Comparison of ENCODE assay signal across 9 cellular contexts in genomic region chrX:109485470-109486340, GRCh38. TPM values are rescaled to one million over a fixed set of nuclear protein-coding genes. Genes with fewer than 3 reads are reported as not detected.
DNase-seq lines count a peak whose midpoint lies in the region; ATAC-seq and TF ChIP-seq lines count a peak whose summit lies in the region.
"Had no signal": no experiment of that assay in that cellular context is flagged by ENCODE, and none has a peak within 500 bp of the region (broad histone marks: within the 10 kb centered on the region; RNA-seq: fewer than 3 reads in every experiment).

No MANE protein-coding gene starts in this region.

- no peak overlapping the region for H3K4me3 Mint-ChIP-seq in activated CD4-positive, alpha-beta T cell treated with anti-CD3 and anti-CD28 coated beads, Interleukin-2, amount 10 ng/mL, durations not matched to agents 24 days and 14 days

- peak; percentile 60 for ATAC-seq in HG02981 (IDR thresholded peaks at IDR 0.05; ENCODE audit: unreplicated experiment)
- ATAC-seq in lung (ENCODE audit: insufficient read depth, low FRiP score), result no peak

- no peaks in the 10 kb centered on the region for H3K9me3 ChIP-seq in lung (ENCODE audit: control insufficient read depth in 2 of 2, insufficient read depth in 1 of 2, low read length in 1 of 2)
- H3K9me3 ChIP-seq: BLaER1 had no signal

- peak; percentile 93 for TF ChIP-seq CTCF in lung (IDR thresholded peaks at IDR 0.05; ENCODE audit: control extremely low read depth, extremely low read depth)

- no peaks in the 10 kb centered on the region for H3K36me3 ChIP-seq in lung (ENCODE audit: control insufficient read depth in 2 of 2, insufficient read depth in 2 of 2, low read length in 2 of 2)
- H3K36me3 ChIP-seq: BLaER1 had no signal

- 10 to 11% methylated on average over 9 of the region's 9 CpGs for WGBS in lung, 2 donors

- H3K27ac Mint-ChIP-seq in activated CD4-positive, alpha-beta T cell treated with anti-CD3 and anti-CD28 coated beads, Interleukin-2, amount 10 ng/mL, durations not matched to agents 24 days and 14 days, result no peak overlapping the region

- DNase-seq in NCI-H1436 (lab: John Stamatoyannopoulos, UW) (peak; percentile 45), NCI-H1436 treated with DMSO at 0.1 percent for 48 hours (lab: John Stamatoyannopoulos, UW) (no peak), NCI-H446 treated with DMSO at 0.1 percent for 48 hours (lab: John Stamatoyannopoulos, UW) (peak; percentile 22), dermis microvascular lymphatic vessel endothelial cell (ENCODE audit: low read depth in 2 of 2) (peak; percentile 45 to 66), lung (ENCODE audit: low spot score) (peak; percentile 56)
- peak; percentile 86 for DNase-seq in activated CD4-positive, alpha-beta T cell treated with anti-CD3 and anti-CD28 coated beads, Interleukin-2, amount 10 ng/mL, durations not matched to agents 24 days and 14 days
- peak; percentile 11 to 16 for DNase-seq in stimulated activated CD8-positive, alpha-beta memory T cell treated with anti-CD3 and anti-CD28 coated beads, Interleukin-2, amount 100 ng/mL, for 1 hour (ENCODE audit: low read depth in 2 of 2)

- no peaks in the 10 kb centered on the region for H3K9me3 Mint-ChIP-seq in activated CD4-positive, alpha-beta T cell treated with anti-CD3 and anti-CD28 coated beads, Interleukin-2, amount 10 ng/mL, durations not matched to agents 24 days and 14 days

- no peaks in the 10 kb centered on the region for H3K36me3 Mint-ChIP-seq in activated CD4-positive, alpha-beta T cell treated with anti-CD3 and anti-CD28 coated beads, Interleukin-2, amount 10 ng/mL, durations not matched to agents 24 days and 14 days (ENCODE audit: low read depth)

- H3K27me3 ChIP-seq in lung (ENCODE audit: control insufficient read depth, insufficient read depth), result peaks cover 3% of the 10 kb centered on the region

- no peak overlapping the region for H3K4me3 ChIP-seq in lung
- H3K4me3 ChIP-seq: BLaER1 had no signal

- no peaks in the 10 kb centered on the region for H3K4me1 ChIP-seq in lung (ENCODE audit: control insufficient read depth in 2 of 2, insufficient read depth in 2 of 2, low read length in 2 of 2)

- intact Hi-C loops in activated CD4-positive, alpha-beta T cell treated with anti-CD3 and anti-CD28 coated beads, Interleukin-2, amount 10 ng/mL, durations not matched to agents 24 days and 14 days (cut with micrococcal nuclease), result loop anchor here (1.0 to 10.0 kb wide), 4 partner anchors 148 to 406 kb away; no protein-coding TSS in a partner anchor

- H3K4me1 Mint-ChIP-seq in activated CD4-positive, alpha-beta T cell treated with anti-CD3 and anti-CD28 coated beads, Interleukin-2, amount 10 ng/mL, durations not matched to agents 24 days and 14 days, result no peaks in the 10 kb centered on the region

- H3K27ac ChIP-seq in lung (ENCODE audit: low read depth in 1 of 2, low read length in 1 of 2), result no peak overlapping the region
- H3K27ac ChIP-seq: BLaER1 had no signal

- H3K27me3 Mint-ChIP-seq in activated CD4-positive, alpha-beta T cell treated with anti-CD3 and anti-CD28 coated beads, Interleukin-2, amount 10 ng/mL, durations not matched to agents 24 days and 14 days, result peaks cover 11% of the 10 kb centered on the region

RNA-seq across cellular contexts. Expression of gene GUCY2F, which starts 3.8 kb away (rescaled TPM):
- not detected in 2 replicates for total RNA-seq in activated CD4-positive, alpha-beta T cell treated with anti-CD3 and anti-CD28 coated beads, Interleukin-2, amount 10 ng/mL, durations not matched to agents 24 days and 14 days
- total RNA-seq in dermis microvascular lymphatic vessel endothelial cell (not detected in 2 replicates), lung (not detected)
- under 1 TPM in 1 of 2 donors, not detected in 1; 0.03 TPM for polyA plus RNA-seq in lung

RNA-seq across cellular contexts. Expression of gene NXT2, which starts 50.9 kb away (rescaled TPM):
- total RNA-seq in activated CD4-positive, alpha-beta T cell treated with anti-CD3 and anti-CD28 coated beads, Interleukin-2, amount 10 ng/mL, durations not matched to agents 24 days and 14 days, result 12.5 and 14.1 TPM in 2 replicates
- 7.6 and 8.2 TPM in 2 replicates for total RNA-seq in dermis microvascular lymphatic vessel endothelial cell
- 10 to 100 TPM in 1 of 2 donors, 1 to 10 TPM in 1; 9.5 to 16.8 TPM for total RNA-seq in lung
- 10 to 100 TPM in 1 of 2 donors, 1 to 10 TPM in 1; 7.4 to 10.1 TPM for polyA plus RNA-seq in lung
